19 cellular contexts compared by ENCODE assay signal in the genomic region with DNA sequence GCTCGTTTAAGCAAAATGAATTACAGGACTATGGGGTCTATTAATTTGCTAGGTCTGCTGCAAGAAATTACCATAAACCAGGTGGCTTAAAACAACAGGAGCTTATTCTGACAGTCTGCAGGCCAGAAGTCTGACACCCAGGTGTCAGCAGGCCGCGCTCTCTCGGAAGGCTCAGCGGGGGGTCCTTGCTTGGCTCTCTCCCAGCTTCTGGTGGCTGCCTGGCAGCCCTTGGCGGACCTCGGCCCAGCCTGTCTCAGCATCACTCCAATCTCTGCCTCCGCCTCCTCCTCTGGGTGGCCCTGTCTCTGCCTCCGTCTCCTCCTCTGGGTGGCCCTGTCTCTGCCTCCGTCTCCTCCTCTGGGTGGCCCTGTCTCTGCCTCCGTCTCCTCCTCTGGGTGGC.
"Had no signal": no experiment of that assay in that cellular context is flagged by ENCODE, and none has a peak within 500 bp of the region (broad histone marks: within the 10 kb centered on the region; RNA-seq: fewer than 3 reads in every experiment).

No MANE protein-coding gene starts in this region.

- DNase-seq: activated CD4-positive, alpha-beta T cell treated with anti-CD3 and anti-CD28 coated beads, Interleukin-2, amount 10 ng/mL, durations not matched to agents 7 days and 5 days; activated CD8-positive, alpha-beta memory T cell treated with anti-CD3 and anti-CD28 coated beads, Interleukin-2, amount 50 U/mL, for 4 hours; activated naive CD4-positive, alpha-beta T cell treated with anti-CD3 and anti-CD28 coated beads for 36 hours; activated naive CD8-positive, alpha-beta T cell treated with anti-CD3 and anti-CD28 coated beads, Interleukin-2, amount 50 U/mL, for 24 hours; activated T-cell treated with anti-CD3 and anti-CD28 coated beads, Interleukin-2, amount 50 U/mL, for 4 hours; anterior cingulate cortex; caudate nucleus; dorsolateral prefrontal cortex; foreskin keratinocyte; midbrain; T1000; transverse colon; uterus had no signal

- H3K9me3 ChIP-seq: prostate gland, right atrium auricular region, transverse colon, uterus had no signal

- H3K4me3 ChIP-seq: dorsolateral prefrontal cortex, prostate gland, right atrium auricular region, transverse colon, uterus had no signal

- H3K9me3 Mint-ChIP-seq: activated naive CD8-positive, alpha-beta T cell treated with anti-CD3 and anti-CD28 coated beads, Interleukin-2, amount 50 U/mL, for 24 hours; nephron had no signal

- H3K4me1 ChIP-seq: prostate gland, right atrium auricular region, transverse colon, uterus had no signal

- H3K27ac Mint-ChIP-seq: activated CD4-positive, alpha-beta T cell treated with anti-CD3 and anti-CD28 coated beads, Interleukin-2, amount 10 ng/mL, durations not matched to agents 7 days and 5 days; activated naive CD4-positive, alpha-beta T cell treated with anti-CD3 and anti-CD28 coated beads for 36 hours; activated naive CD8-positive, alpha-beta T cell treated with anti-CD3 and anti-CD28 coated beads, Interleukin-2, amount 50 U/mL, for 24 hours; brain; stimulated activated naive CD8-positive, alpha-beta T cell treated with anti-CD3 and anti-CD28 coated beads, Interleukin-15, Interleukin-2, amounts not matched to agents 100 ng/mL and 50 ng/mL, for 24 hours had no signal

- H3K27ac ChIP-seq: dorsolateral prefrontal cortex, foreskin keratinocyte, prostate gland, right atrium auricular region, transverse colon, uterus had no signal

- H3K36me3 ChIP-seq: prostate gland, right atrium auricular region, transverse colon, uterus had no signal

- H3K4me1 Mint-ChIP-seq: activated CD4-positive, alpha-beta T cell treated with anti-CD3 and anti-CD28 coated beads, Interleukin-2, amount 10 ng/mL, durations not matched to agents 7 days and 5 days; activated naive CD8-positive, alpha-beta T cell treated with anti-CD3 and anti-CD28 coated beads, Interleukin-2, amount 50 U/mL, for 24 hours had no signal

- H3K4me3 Mint-ChIP-seq: activated CD4-positive, alpha-beta T cell treated with anti-CD3 and anti-CD28 coated beads, Interleukin-2, amount 10 ng/mL, durations not matched to agents 7 days and 5 days; activated naive CD4-positive, alpha-beta T cell treated with anti-CD3 and anti-CD28 coated beads for 36 hours; activated naive CD8-positive, alpha-beta T cell treated with anti-CD3 and anti-CD28 coated beads, Interleukin-2, amount 50 U/mL, for 24 hours; activated T-cell treated with anti-CD3 and anti-CD28 coated beads, Interleukin-2, amount 50 U/mL, for 4 hours; brain; nephron; stimulated activated naive CD8-positive, alpha-beta T cell treated with anti-CD3 and anti-CD28 coated beads, Interleukin-15, Interleukin-2, amounts not matched to agents 100 ng/mL and 50 ng/mL, for 24 hours had no signal

- H3K36me3 Mint-ChIP-seq: brain had no signal

- H3K27me3 Mint-ChIP-seq: activated CD4-positive, alpha-beta T cell treated with anti-CD3 and anti-CD28 coated beads, Interleukin-2, amount 10 ng/mL, durations not matched to agents 7 days and 5 days; activated naive CD8-positive, alpha-beta T cell treated with anti-CD3 and anti-CD28 coated beads, Interleukin-2, amount 50 U/mL, for 24 hours; stimulated activated naive CD8-positive, alpha-beta T cell treated with anti-CD3 and anti-CD28 coated beads, Interleukin-15, Interleukin-2, amounts not matched to agents 100 ng/mL and 50 ng/mL, for 24 hours had no signal

- ATAC-seq: activated naive CD8-positive, alpha-beta T cell treated with anti-CD3 and anti-CD28 coated beads, Interleukin-2, amount 50 U/mL, for 24 hours; activated T-cell treated with anti-CD3 and anti-CD28 coated beads, Interleukin-2, amount 50 U/mL, for 4 hours; foreskin keratinocyte; left lobe of liver had no signal
